Comparison of ENCODE assay signal across 20 cellular contexts in the genomic region with DNA sequence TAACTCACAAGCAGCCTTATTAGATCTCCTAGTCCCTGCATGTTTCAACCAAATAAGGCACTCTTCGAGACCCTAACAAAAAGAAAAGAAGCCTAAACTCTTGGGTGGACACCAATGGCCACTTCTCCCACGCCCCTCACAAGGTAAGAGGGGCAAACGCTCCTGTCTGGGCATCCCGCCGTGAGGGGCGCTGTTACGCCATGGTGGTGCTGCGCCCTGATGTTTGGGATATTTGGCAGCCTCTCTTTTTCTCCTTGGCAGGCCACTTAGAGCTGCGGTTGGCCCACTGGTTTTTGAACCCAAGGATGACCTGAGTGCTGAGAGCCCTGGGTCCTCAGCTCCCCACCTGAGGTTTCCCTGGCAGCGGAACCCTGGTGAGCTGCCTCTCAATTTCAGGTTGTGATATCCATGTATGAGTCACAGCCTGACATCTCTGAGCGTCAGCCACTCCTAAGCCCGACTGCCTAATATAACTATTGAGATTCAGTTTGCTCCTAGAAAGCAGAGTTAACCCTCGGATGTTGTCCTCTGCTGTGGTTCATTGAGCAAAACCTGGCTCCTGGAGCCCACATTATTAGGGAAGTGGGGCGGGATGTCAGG.
DNase-seq lines count a peak whose midpoint lies in the region; ATAC-seq and TF ChIP-seq lines count a peak whose summit lies in the region.
"Had no signal": no experiment of that assay in that cellular context is flagged by ENCODE, and none has a peak within 500 bp of the region (broad histone marks: within the 10 kb centered on the region; RNA-seq: fewer than 3 reads in every experiment).

No MANE protein-coding gene starts in this region.

- no peak for TF ChIP-seq POLR2A in esophagus squamous epithelium (IDR thresholded peaks at IDR 0.05)
- no peak for TF ChIP-seq POLR2A in gastrocnemius medialis (IDR thresholded peaks at IDR 0.05)

- intact Hi-C loops in PC-3 (cut with micrococcal nuclease) = no loop called here
- intact Hi-C loops in esophagus squamous epithelium (cut with DNase I) = no loop called here
- intact Hi-C loops in gastrocnemius medialis (cut with DNase I; ENCODE audit: low total_unique reads) = no loop called here
- intact Hi-C loops in Calu3 (cut with micrococcal nuclease; ENCODE audit: unreplicated experiment) = no loop called here

- H3K27ac Mint-ChIP-seq in Calu3 (ENCODE audit: unreplicated experiment) = no peak overlapping the region
- H3K27ac Mint-ChIP-seq: activated naive CD8-positive, alpha-beta T cell treated with anti-CD3 and anti-CD28 coated beads, Interleukin-2, amount 10 ng/mL, durations not matched to agents 7 days and 5 days; WTC11 had no signal

- H3K36me3 Mint-ChIP-seq in Calu3 (ENCODE audit: insufficient read depth, unreplicated experiment) = peaks cover 5% of the 10 kb centered on the region
- H3K36me3 Mint-ChIP-seq: activated naive CD8-positive, alpha-beta T cell treated with anti-CD3 and anti-CD28 coated beads, Interleukin-2, amount 10 ng/mL, durations not matched to agents 7 days and 5 days; WTC11 had no signal

- no TSS peak for BruUV-seq in PC-3 (replicated peaks; lab: Mats Ljungman, UMichigan)
- no TSS peak for BruUV-seq in Calu3 (replicated peaks; lab: Mats Ljungman, UMichigan)

- CTCF ChIA-PET in PC-3 (lab: Charles Lee) (interaction anchor here (0.6 kb wide), 1 partner anchor 99 kb away, joined by 12 read pairs; no protein-coding TSS in a partner anchor), Calu3 (lab: Charles Lee) (no interaction called here)

- no peaks in the 10 kb centered on the region for H3K9me2 ChIP-seq in PC-3 (replicated peaks; ENCODE audit: low read length)

- H3K4me1 ChIP-seq in PC-3 (ENCODE audit: insufficient read depth, low read length) = no peaks in the 10 kb centered on the region
- H3K4me1 ChIP-seq in esophagus squamous epithelium = peaks cover 0 to 26% (median 6%) of the 10 kb centered on the region in 3 donors
- peaks cover 16 to 18% of the 10 kb centered on the region in 2 donors for H3K4me1 ChIP-seq in gastrocnemius medialis

- H3K4me3 ChIP-seq in PC-3 (ENCODE audit: low read length) (no peak overlapping the region), esophagus squamous epithelium (peak overlapping the region in 1 of 4 donors; percentile 43), gastrocnemius medialis (no peak overlapping the region)
- H3K4me3 ChIP-seq: cardiac muscle cell, GM12878 had no signal

- H3K9me3 ChIP-seq in PC-3 (ENCODE audit: low read length) (no peaks in the 10 kb centered on the region), esophagus squamous epithelium (no peaks in the 10 kb centered on the region), gastrocnemius medialis (no peaks in the 10 kb centered on the region)

- H3K4me1 Mint-ChIP-seq in Calu3 (ENCODE audit: low read depth, unreplicated experiment) = peaks cover 20% of the 10 kb centered on the region
- H3K4me1 Mint-ChIP-seq: activated naive CD8-positive, alpha-beta T cell treated with anti-CD3 and anti-CD28 coated beads, Interleukin-2, amount 10 ng/mL, durations not matched to agents 7 days and 5 days had no signal

- no peak overlapping the region for H3K4me2 ChIP-seq in PC-3 (ENCODE audit: low read length)
- H3K4me2 ChIP-seq: KMS-11 had no signal

- no peak overlapping the region for H3K9ac ChIP-seq in PC-3 (ENCODE audit: low read length)
- H3K9ac ChIP-seq: KMS-11 had no signal

- no peak overlapping the region for H2AFZ ChIP-seq in PC-3 (ENCODE audit: low read length)

- in situ Hi-C loops in gastrocnemius medialis (cut with MboI; ENCODE audit: low sequenced_read_pairs in 4 of 4) = no loop called here

- H3K36me3 ChIP-seq in PC-3 (ENCODE audit: low read depth, low read length) (no peaks in the 10 kb centered on the region), esophagus squamous epithelium (no peaks in the 10 kb centered on the region), gastrocnemius medialis (no peaks in the 10 kb centered on the region)
- H3K36me3 ChIP-seq: cardiac muscle cell had no signal

- TF ChIP-seq CTCF in PC-3 (conservative IDR thresholded peaks at IDR 0.05; ENCODE audit: low read depth, low read length) (no peak), esophagus squamous epithelium (IDR thresholded peaks at IDR 0.05) (peak in 1 of 6 experiments; percentile 12), gastrocnemius medialis (IDR thresholded peaks at IDR 0.05 in 4 of 5, conservative IDR thresholded peaks at IDR 0.05 in 1 of 5) (no peak), Calu3 (IDR thresholded peaks at IDR 0.05; ENCODE audit: unreplicated experiment) (no peak)

- DNase-seq in GM03348 (ENCODE audit: low spot score) (peak; percentile 33), PC-3 (peak; percentile 31), esophagus squamous epithelium (lab: John Stamatoyannopoulos, UW) (no peak), gastrocnemius medialis (peak in 1 of 2 donors; percentile 41), Calu3 (no peak)
- no peak for DNase-seq in activated naive CD4-positive, alpha-beta T cell treated with anti-CD3 and anti-CD28 coated beads, Interleukin-2, amount 50 U/mL, for 16 hours
- DNase-seq: activated naive CD8-positive, alpha-beta T cell treated with anti-CD3 and anti-CD28 coated beads, Interleukin-2, amount 10 ng/mL, durations not matched to agents 7 days and 5 days; COR-L47; effector CD8-positive, alpha-beta T cell; NCI-H1092; NCI-H526 treated with DMSO at 0.1 percent for 48 hours; small intestine; T-helper 1 cell had no signal

- H3K27me3 ChIP-seq in PC-3 (ENCODE audit: low read length) (no peaks in the 10 kb centered on the region), esophagus squamous epithelium (peaks cover 0 to 5% (median 0%) of the 10 kb centered on the region in 4 donors), gastrocnemius medialis (no peaks in the 10 kb centered on the region)
- H3K27me3 ChIP-seq: cardiac muscle cell had no signal

- H3K9me3 Mint-ChIP-seq in Calu3 (ENCODE audit: low read depth, unreplicated experiment) = no peaks in the 10 kb centered on the region
- H3K9me3 Mint-ChIP-seq: activated naive CD8-positive, alpha-beta T cell treated with anti-CD3 and anti-CD28 coated beads, Interleukin-2, amount 10 ng/mL, durations not matched to agents 7 days and 5 days had no signal

- no peak overlapping the region for H3K4me3 Mint-ChIP-seq in Calu3 (ENCODE audit: low read depth, unreplicated experiment)
- H3K4me3 Mint-ChIP-seq: activated naive CD8-positive, alpha-beta T cell treated with anti-CD3 and anti-CD28 coated beads, Interleukin-2, amount 10 ng/mL, durations not matched to agents 7 days and 5 days; WTC11 had no signal

- H3F3A ChIP-seq in PC-3 (ENCODE audit: low read length, unreplicated experiment) = no peaks in the 10 kb centered on the region

- 72 to 76% methylated on average over 8 to 9 of the region's 14 CpGs for WGBS in esophagus squamous epithelium, 2 donors

- no peak overlapping the region for H3K27ac ChIP-seq in PC-3 (ENCODE audit: low read length)
- peak overlapping the region; percentile 3 to 86 (median 74) for H3K27ac ChIP-seq in esophagus squamous epithelium
- peak overlapping the region in 2 of 4 donors; percentile 8 to 47 for H3K27ac ChIP-seq in gastrocnemius medialis
- H3K27ac ChIP-seq: cardiac muscle cell, KMS-11, RWPE1 had no signal

- no peaks in the 10 kb centered on the region for H3K79me2 ChIP-seq in PC-3 (ENCODE audit: low read length)

- POLR2A ChIA-PET in PC-3 (lab: Charles Lee; ENCODE audit: unreplicated experiment) = no interaction called here

- no peaks in the 10 kb centered on the region for H4K20me1 ChIP-seq in PC-3 (ENCODE audit: low read length)

- H3K27me3 Mint-ChIP-seq in Calu3 (ENCODE audit: unreplicated experiment) = peaks cover 67% of the 10 kb centered on the region

- ATAC-seq in PC-3 (peak; percentile 64; the same call in 1 of the 2 replicates), gastrocnemius medialis (peak; percentile 36 to 52), HG02571 (IDR thresholded peaks at IDR 0.05; ENCODE audit: unreplicated experiment) (no peak), HG03135 (IDR thresholded peaks at IDR 0.05; ENCODE audit: unreplicated experiment) (no peak)
- ATAC-seq: GM12878, WTC11 had no signal

Comparison
In these comparisons a context has a peak if more than half of its experiments do, and no peak if none do; other contexts are left out.
1. DNase-seq: peak in GM03348 (single experiment) and PC-3 (single experiment); none in esophagus squamous epithelium (single experiment), Calu3 (single experiment) and activated naive CD4-positive, alpha-beta T cell treated with anti-CD3 and anti-CD28 coated beads, Interleukin-2, amount 50 U/mL, for 16 hours (single experiment).
2. ATAC-seq: peak in PC-3 (single experiment) and gastrocnemius medialis (2 of 2); none in HG02571 (single experiment) and HG03135 (single experiment).